In the genomic region with DNA sequence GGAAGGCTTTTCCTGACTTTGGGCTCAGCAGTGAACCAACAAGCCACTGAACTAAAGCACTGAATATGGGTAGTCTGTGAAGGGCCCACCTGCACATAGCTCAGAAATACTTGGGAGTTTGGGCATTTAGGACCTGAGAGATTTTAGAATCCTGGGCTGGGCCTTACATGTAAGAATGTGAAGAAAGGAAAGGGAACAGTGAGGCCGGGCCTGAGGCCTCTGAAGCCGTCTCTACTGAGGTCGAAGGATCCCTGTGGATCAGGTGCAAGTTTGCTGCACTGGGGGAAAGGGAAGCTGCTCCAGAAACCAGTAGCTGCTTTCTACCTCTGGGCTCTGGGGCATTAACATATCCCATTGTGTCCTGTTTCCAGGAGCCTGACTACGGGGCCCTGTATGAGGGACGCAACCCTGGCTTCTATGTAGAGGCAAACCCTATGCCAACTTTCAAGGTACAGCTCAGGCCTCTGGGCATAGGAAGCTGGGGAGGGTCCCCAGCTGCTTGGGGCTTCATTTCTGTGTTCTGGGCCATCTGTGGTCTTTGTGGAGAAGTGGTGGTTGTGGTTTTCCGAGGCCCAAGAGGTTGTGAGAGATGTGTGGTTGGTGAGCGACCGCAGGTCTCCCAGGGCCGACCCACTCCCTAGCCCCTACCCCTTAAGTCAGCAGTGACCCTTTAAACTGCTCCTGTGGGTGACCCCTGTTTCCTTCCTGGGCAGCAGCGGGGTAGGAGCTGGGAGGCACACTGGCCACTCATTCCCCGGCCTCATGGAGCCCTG, we compare ENCODE assay signal across 9 cellular contexts. TPM values are rescaled to one million over a fixed set of nuclear protein-coding genes. Genes with fewer than 3 reads are reported as not detected.
DNase-seq lines count a peak whose midpoint lies in the region; ATAC-seq lines count a peak whose summit lies in the region.
"Had no signal": no experiment of that assay in that cellular context is flagged by ENCODE, and none has a peak within 500 bp of the region (broad histone marks: within the 10 kb centered on the region; RNA-seq: fewer than 3 reads in every experiment).

No MANE protein-coding gene starts in this region.

- ATAC-seq in GM19452 (IDR thresholded peaks at IDR 0.05; ENCODE audit: unreplicated experiment) (peak; percentile 74), HG03354 (IDR thresholded peaks at IDR 0.05; ENCODE audit: poor library complexity, severe bottlenecking, unreplicated experiment) (no peak), HG02588 (IDR thresholded peaks at IDR 0.05; ENCODE audit: unreplicated experiment) (no peak)
- ATAC-seq: left lobe of liver had no signal

- no peak overlapping the region for H3K4me3 Mint-ChIP-seq in T-helper 2 cell treated with Interferon-gamma antibody and Interleukin-4, amounts not matched to agents 5 μg/mL and 100 μg/mL, for 36 hours
- H3K4me3 Mint-ChIP-seq in immature natural killer cell = peak overlapping the region; percentile 18 to 56 (median 39)

- no peaks in the 10 kb centered on the region for H3K27me3 Mint-ChIP-seq in T-helper 2 cell treated with Interferon-gamma antibody and Interleukin-4, amounts not matched to agents 5 μg/mL and 100 μg/mL, for 36 hours (ENCODE audit: low read depth)
- peaks cover 6 to 8% (median 7%) of the 10 kb centered on the region in 3 donors for H3K27me3 Mint-ChIP-seq in immature natural killer cell (ENCODE audit: low read depth in 3 of 3)

- H3K9me3 Mint-ChIP-seq in T-helper 2 cell treated with Interferon-gamma antibody and Interleukin-4, amounts not matched to agents 5 μg/mL and 100 μg/mL, for 36 hours = no peaks in the 10 kb centered on the region
- no peaks in the 10 kb centered on the region for H3K9me3 Mint-ChIP-seq in immature natural killer cell

- DNase-seq in GDM1 (lab: John Stamatoyannopoulos, UW) (peak; percentile 64), immature natural killer cell (peak; percentile 31 to 36 (median 35)), superior temporal gyrus (ENCODE audit: extremely low spot score) (no peak)
- no peak for DNase-seq in T-helper 2 cell treated with Interferon-gamma antibody and Interleukin-4, amounts not matched to agents 5 μg/mL and 100 μg/mL, for 36 hours (ENCODE audit: low spot score)
- DNase-seq in activated CD4-positive, CD25-positive, alpha-beta regulatory T cell treated with anti-CD3 and anti-CD28 coated beads, Interleukin-2, amount 50 U/mL, for 72 hours = no peak

- peaks cover 21% of the 10 kb centered on the region for H3K4me1 Mint-ChIP-seq in T-helper 2 cell treated with Interferon-gamma antibody and Interleukin-4, amounts not matched to agents 5 μg/mL and 100 μg/mL, for 36 hours (ENCODE audit: low read depth)
- H3K4me1 Mint-ChIP-seq in immature natural killer cell = peaks cover 24 to 33% of the 10 kb centered on the region in 2 donors

- H3K36me3 Mint-ChIP-seq in T-helper 2 cell treated with Interferon-gamma antibody and Interleukin-4, amounts not matched to agents 5 μg/mL and 100 μg/mL, for 36 hours (ENCODE audit: low read depth) = peaks cover 92% of the 10 kb centered on the region
- H3K36me3 Mint-ChIP-seq in immature natural killer cell = peaks cover 46 to 88% (median 72%) of the 10 kb centered on the region in 3 donors

- peak overlapping the region; percentile 51 for H3K27ac Mint-ChIP-seq in T-helper 2 cell treated with Interferon-gamma antibody and Interleukin-4, amounts not matched to agents 5 μg/mL and 100 μg/mL, for 36 hours
- no peak overlapping the region for H3K27ac Mint-ChIP-seq in immature natural killer cell

RNA-seq across cellular contexts. Expression of gene PLCG1, which starts 30.3 kb away (rescaled TPM):
- 10 to 100 TPM in 1 of 3 donors, 1 to 10 TPM in 2; 3.2 to 31.4 (median 7.5) TPM for polyA plus RNA-seq in immature natural killer cell

Comparison
In these comparisons a context has a peak if more than half of its experiments do, and no peak if none do; other contexts are left out.
1. DNase-seq: peak in GDM1 (single experiment) and immature natural killer cell (3 of 3); none in T-helper 2 cell treated with Interferon-gamma antibody and Interleukin-4, amounts not matched to agents 5 μg/mL and 100 μg/mL, for 36 hours (single experiment), superior temporal gyrus (single experiment) and activated CD4-positive, CD25-positive, alpha-beta regulatory T cell treated with anti-CD3 and anti-CD28 coated beads, Interleukin-2, amount 50 U/mL, for 72 hours (single experiment).